3 cellular contexts compared by ENCODE assay signal in the genomic region with DNA sequence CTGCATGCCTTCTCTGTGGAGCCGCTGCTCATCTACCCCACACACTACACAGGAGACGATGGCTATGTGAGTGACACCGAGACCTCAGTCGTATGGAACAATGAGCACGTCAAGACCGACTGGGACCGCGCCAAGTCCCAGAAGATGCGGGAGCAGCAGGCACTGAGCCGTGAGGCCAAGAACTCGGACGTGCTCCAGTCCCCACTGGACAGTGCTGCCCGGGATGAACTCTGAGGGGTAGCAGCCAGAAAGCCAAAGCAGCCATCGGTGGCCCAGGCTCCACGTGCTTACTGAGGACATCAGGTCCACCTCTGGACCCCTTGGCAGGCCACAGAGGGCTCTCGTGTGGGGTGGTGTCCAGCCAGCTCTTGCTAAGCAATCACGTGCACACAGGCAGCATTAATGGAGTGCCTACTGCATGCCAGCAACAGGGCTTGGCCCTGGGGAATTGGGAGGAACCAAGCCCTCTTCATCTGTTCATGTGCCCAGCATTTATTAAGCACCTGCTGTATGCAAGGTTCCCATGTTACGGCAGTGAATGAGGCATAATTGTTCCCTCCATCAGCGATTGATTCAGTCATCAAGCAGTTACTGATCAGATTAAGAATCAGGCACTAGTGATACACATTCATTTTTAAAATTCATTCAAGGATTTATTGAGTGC.
TF ChIP-seq lines count a peak whose summit lies in the region.

No MANE protein-coding gene starts in this region.

TF ChIP-seq in HepG2, 621 proteins besides CTCF, POLR2A, EP300 and RAD21:
- TF ChIP-seq YEATS2 (CRISPR knock-in tag; IDR thresholded peaks at IDR 0.05; ENCODE audit: borderline replicate concordance) (no peak), TMF1 (CRISPR knock-in tag; IDR thresholded peaks at IDR 0.05; ENCODE audit: low read depth) (no peak), ZZZ3 (CRISPR knock-in tag; IDR thresholded peaks at IDR 0.05; ENCODE audit: borderline replicate concordance) (no peak), ZKSCAN8 (CRISPR knock-in tag; IDR thresholded peaks at IDR 0.05; ENCODE audit: borderline replicate concordance) (peak; percentile 93)
- TF ChIP-seq, protein P1, sequence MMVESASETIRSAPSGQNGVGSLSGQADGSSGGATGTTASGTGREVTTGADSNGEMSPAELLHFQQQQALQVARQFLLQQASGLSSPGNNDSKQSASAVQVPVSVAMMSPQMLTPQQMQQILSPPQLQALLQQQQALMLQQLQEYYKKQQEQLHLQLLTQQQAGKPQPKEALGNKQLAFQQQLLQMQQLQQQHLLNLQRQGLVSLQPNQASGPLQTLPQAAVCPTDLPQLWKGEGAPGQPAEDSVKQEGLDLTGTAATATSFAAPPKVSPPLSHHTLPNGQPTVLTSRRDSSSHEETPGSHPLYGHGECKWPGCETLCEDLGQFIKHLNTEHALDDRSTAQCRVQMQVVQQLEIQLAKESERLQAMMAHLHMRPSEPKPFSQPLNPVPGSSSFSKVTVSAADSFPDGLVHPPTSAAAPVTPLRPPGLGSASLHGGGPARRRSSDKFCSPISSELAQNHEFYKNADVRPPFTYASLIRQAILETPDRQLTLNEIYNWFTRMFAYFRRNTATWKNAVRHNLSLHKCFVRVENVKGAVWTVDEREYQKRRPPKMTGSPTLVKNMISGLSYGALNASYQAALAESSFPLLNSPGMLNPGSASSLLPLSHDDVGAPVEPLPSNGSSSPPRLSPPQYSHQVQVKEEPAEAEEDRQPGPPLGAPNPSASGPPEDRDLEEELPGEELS (CRISPR knock-in tag; IDR thresholded peaks at IDR 0.05) = no peak

TF ChIP-seq in IMR-90, 13 proteins besides CTCF, POLR2A, EP300 and RAD21:
- no peak for TF ChIP-seq NFE2L2 (IDR thresholded peaks at IDR 0.05; ENCODE audit: low read depth, low read length)
- TF ChIP-seq FOS (IDR thresholded peaks at IDR 0.05; ENCODE audit: low read depth, low read length) = no peak
- TF ChIP-seq, protein P2, sequence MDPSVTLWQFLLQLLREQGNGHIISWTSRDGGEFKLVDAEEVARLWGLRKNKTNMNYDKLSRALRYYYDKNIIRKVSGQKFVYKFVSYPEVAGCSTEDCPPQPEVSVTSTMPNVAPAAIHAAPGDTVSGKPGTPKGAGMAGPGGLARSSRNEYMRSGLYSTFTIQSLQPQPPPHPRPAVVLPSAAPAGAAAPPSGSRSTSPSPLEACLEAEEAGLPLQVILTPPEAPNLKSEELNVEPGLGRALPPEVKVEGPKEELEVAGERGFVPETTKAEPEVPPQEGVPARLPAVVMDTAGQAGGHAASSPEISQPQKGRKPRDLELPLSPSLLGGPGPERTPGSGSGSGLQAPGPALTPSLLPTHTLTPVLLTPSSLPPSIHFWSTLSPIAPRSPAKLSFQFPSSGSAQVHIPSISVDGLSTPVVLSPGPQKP (IDR thresholded peaks at IDR 0.05; ENCODE audit: borderline replicate concordance, low read depth, low read length) = no peak
- no peak for TF ChIP-seq CEBPB (IDR thresholded peaks at IDR 0.05; ENCODE audit: low read depth, low read length)
- TF ChIP-seq, protein P3, sequence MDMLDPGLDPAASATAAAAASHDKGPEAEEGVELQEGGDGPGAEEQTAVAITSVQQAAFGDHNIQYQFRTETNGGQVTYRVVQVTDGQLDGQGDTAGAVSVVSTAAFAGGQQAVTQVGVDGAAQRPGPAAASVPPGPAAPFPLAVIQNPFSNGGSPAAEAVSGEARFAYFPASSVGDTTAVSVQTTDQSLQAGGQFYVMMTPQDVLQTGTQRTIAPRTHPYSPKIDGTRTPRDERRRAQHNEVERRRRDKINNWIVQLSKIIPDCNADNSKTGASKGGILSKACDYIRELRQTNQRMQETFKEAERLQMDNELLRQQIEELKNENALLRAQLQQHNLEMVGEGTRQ (IDR thresholded peaks at IDR 0.05; ENCODE audit: low read depth, low read length) = no peak
- no peak for TF ChIP-seq CHD1 (IDR thresholded peaks at IDR 0.05; ENCODE audit: low read depth, low read length)
- no peak for TF ChIP-seq RFX5 (IDR thresholded peaks at IDR 0.05; ENCODE audit: low read depth, low read length)
- TF ChIP-seq RCOR1 (IDR thresholded peaks at IDR 0.05; ENCODE audit: insufficient replicate concordance, low read length) = no peak
- TF ChIP-seq MAFK (IDR thresholded peaks at IDR 0.05; ENCODE audit: low read depth, low read length) = no peak
- no peak for TF ChIP-seq MAZ (IDR thresholded peaks at IDR 0.05; ENCODE audit: borderline replicate concordance, low read depth, low read length)
- no peak for TF ChIP-seq BHLHE40 (IDR thresholded peaks at IDR 0.05; ENCODE audit: low read depth, low read length)
- no peak for TF ChIP-seq MXI1 (IDR thresholded peaks at IDR 0.05; ENCODE audit: borderline replicate concordance, low read depth, low read length)
- no peak for TF ChIP-seq SMC3 (IDR thresholded peaks at IDR 0.05; ENCODE audit: low read depth, low read length)
TF ChIP-seq in IMR-90: peak in this region for 0.

TF ChIP-seq in H1, 55 proteins besides CTCF, POLR2A, EP300 and RAD21:
- TF ChIP-seq POLR2AphosphoS5 (IDR thresholded peaks at IDR 0.05; ENCODE audit: low read depth, low read length) = no peak
- TF ChIP-seq SIN3A (conservative IDR thresholded peaks at IDR 0.05 in 1 of 2, IDR thresholded peaks at IDR 0.05 in 1 of 2; ENCODE audit: low read depth in 1 of 2, low read length in 2 of 2) = no peak
- TF ChIP-seq GTF2F1 (IDR thresholded peaks at IDR 0.05; ENCODE audit: borderline replicate concordance, low read depth, low read length) = no peak
- no peak for TF ChIP-seq CHD2 (IDR thresholded peaks at IDR 0.05; ENCODE audit: low read length)
- TF ChIP-seq, protein P3 (IDR thresholded peaks at IDR 0.05; ENCODE audit: low read length) = no peak
- no peak for TF ChIP-seq SAP30 (IDR thresholded peaks at IDR 0.05; ENCODE audit: insufficient read depth, insufficient replicate concordance, low read length)
- TF ChIP-seq HDAC6 (IDR thresholded peaks at IDR 0.05; ENCODE audit: low read depth, low read length) = no peak
- TF ChIP-seq RBBP5 (IDR thresholded peaks at IDR 0.05; ENCODE audit: borderline replicate concordance, low read depth, low read length) = no peak
- no peak for TF ChIP-seq FOSL1 (IDR thresholded peaks at IDR 0.05; ENCODE audit: insufficient read depth, low read depth, low read length)
- no peak for TF ChIP-seq CREB1 (IDR thresholded peaks at IDR 0.05)
- TF ChIP-seq BCL11A (IDR thresholded peaks at IDR 0.05; ENCODE audit: low read depth in 2 of 2, low read length in 2 of 2) = no peak
- TF ChIP-seq HDAC2 (IDR thresholded peaks at IDR 0.05; ENCODE audit: borderline replicate concordance in 1 of 2, low read depth in 2 of 2, low read length in 2 of 2) = no peak
- no peak for TF ChIP-seq CBX8 (IDR thresholded peaks at IDR 0.05; ENCODE audit: borderline replicate concordance, low read depth, low read length)
- no peak for TF ChIP-seq ZNF274 (IDR thresholded peaks at IDR 0.05; ENCODE audit: borderline replicate concordance, extremely low read depth, low read length)
- TF ChIP-seq JUN (IDR thresholded peaks at IDR 0.05; ENCODE audit: low read depth, low read length) = no peak
- TF ChIP-seq RFX5 (IDR thresholded peaks at IDR 0.05; ENCODE audit: borderline replicate concordance, low read depth, low read length) = no peak
- TF ChIP-seq TEAD4 (IDR thresholded peaks at IDR 0.05; ENCODE audit: low read depth, low read length) = no peak
